Comparison of ENCODE assay signal across 18 cellular contexts in genomic region chr7:99000196-99000903, GRCh38.
DNase-seq lines count a peak whose midpoint lies in the region; ATAC-seq and TF ChIP-seq lines count a peak whose summit lies in the region.
"Had no signal": no experiment of that assay in that cellular context is flagged by ENCODE, and none has a peak within 500 bp of the region (broad histone marks: within the 10 kb centered on the region; RNA-seq: fewer than 3 reads in every experiment).

No MANE protein-coding gene starts in this region.

- H3K27ac ChIP-seq in RWPE1, result no peak overlapping the region
- H3K27ac ChIP-seq: body of pancreas, C4-2B, coronary artery, lower lobe of right lung had no signal

- DNase-seq in activated naive CD4-positive, alpha-beta T cell treated with anti-CD3 and anti-CD28 coated beads, Interleukin-2, amount 50 U/mL, for 72 hours (ENCODE audit: low spot score in 2 of 2), result peak in 1 of 2 donors; percentile 52
- no peak for DNase-seq in activated naive CD4-positive, alpha-beta T cell (lab: John Stamatoyannopoulos, UW)
- no peak for DNase-seq in activated CD8-positive, alpha-beta T cell treated with anti-CD3 and anti-CD28 coated beads, Interleukin-2, amount 10 ng/mL, durations not matched to agents 7 days and 5 days
- DNase-seq in stimulated activated effector memory CD8-positive, alpha-beta T cell treated with anti-CD3 and anti-CD28 coated beads, Interleukin-12 subunit alpha, Interleukin-12 subunit beta, amount 100 ng/mL, for 72 hours (ENCODE audit: low spot score in 2 of 2), result no peak
- DNase-seq in RWPE1 (ENCODE audit: low spot score), result no peak
- no peak for DNase-seq in NCI-H146 treated with DMSO at 0.1 percent for 48 hours (lab: John Stamatoyannopoulos, UW; ENCODE audit: unreplicated experiment)
- DNase-seq: activated CD4-positive, alpha-beta T cell treated with anti-CD3 and anti-CD28 coated beads for 4 hours; activated naive CD4-positive, alpha-beta T cell treated with anti-CD3 and anti-CD28 coated beads, Interleukin-2, amount 50 U/mL, for 16 hours; lower lobe of right lung; NCI-H146; NCI-H774; OCI-M1; SHP77 treated with DMSO at 0.1 percent for 48 hours had no signal

- H3K4me3 Mint-ChIP-seq in activated CD8-positive, alpha-beta T cell treated with anti-CD3 and anti-CD28 coated beads, Interleukin-2, amount 10 ng/mL, durations not matched to agents 7 days and 5 days, result peak overlapping the region; percentile 42
- H3K4me3 Mint-ChIP-seq in stimulated activated effector memory CD8-positive, alpha-beta T cell treated with anti-CD3 and anti-CD28 coated beads, Interleukin-12 subunit alpha, Interleukin-12 subunit beta, amount 100 ng/mL, for 72 hours, result no peak overlapping the region

- H3K27me3 Mint-ChIP-seq in activated CD8-positive, alpha-beta T cell treated with anti-CD3 and anti-CD28 coated beads, Interleukin-2, amount 10 ng/mL, durations not matched to agents 7 days and 5 days (ENCODE audit: low read depth), result no peaks in the 10 kb centered on the region

- no peak for TF ChIP-seq CTCF in RWPE1 (conservative IDR thresholded peaks at IDR 0.05; ENCODE audit: low read depth)

- H3K9me3 Mint-ChIP-seq in activated naive CD4-positive, alpha-beta T cell treated with anti-CD3 and anti-CD28 coated beads, Interleukin-2, amount 50 U/mL, for 72 hours, result no peaks in the 10 kb centered on the region
- H3K9me3 Mint-ChIP-seq in activated CD8-positive, alpha-beta T cell treated with anti-CD3 and anti-CD28 coated beads, Interleukin-2, amount 10 ng/mL, durations not matched to agents 7 days and 5 days (ENCODE audit: insufficient read depth), result no peaks in the 10 kb centered on the region
- no peaks in the 10 kb centered on the region for H3K9me3 Mint-ChIP-seq in stimulated activated effector memory CD8-positive, alpha-beta T cell treated with anti-CD3 and anti-CD28 coated beads, Interleukin-12 subunit alpha, Interleukin-12 subunit beta, amount 100 ng/mL, for 72 hours

- peaks cover 6 to 17% of the 10 kb centered on the region in 2 donors for H3K36me3 Mint-ChIP-seq in activated naive CD4-positive, alpha-beta T cell treated with anti-CD3 and anti-CD28 coated beads, Interleukin-2, amount 50 U/mL, for 72 hours
- peaks cover 51% of the 10 kb centered on the region for H3K36me3 Mint-ChIP-seq in activated CD8-positive, alpha-beta T cell treated with anti-CD3 and anti-CD28 coated beads, Interleukin-2, amount 10 ng/mL, durations not matched to agents 7 days and 5 days (ENCODE audit: low read depth)
- peaks cover 99% of the 10 kb centered on the region for H3K36me3 Mint-ChIP-seq in stimulated activated effector memory CD8-positive, alpha-beta T cell treated with anti-CD3 and anti-CD28 coated beads, Interleukin-12 subunit alpha, Interleukin-12 subunit beta, amount 100 ng/mL, for 72 hours

- POLR2A ChIA-PET in activated CD8-positive, alpha-beta T cell treated with anti-CD3 and anti-CD28 coated beads, Interleukin-2, amount 10 ng/mL, durations not matched to agents 7 days and 5 days (lab: Charles Lee), result no interaction called here
- POLR2A ChIA-PET in RWPE1 (lab: Yijun Ruan, JAX; ENCODE audit: low non-redundant PET), result no interaction called here

- CTCF ChIA-PET in activated CD8-positive, alpha-beta T cell treated with anti-CD3 and anti-CD28 coated beads, Interleukin-2, amount 10 ng/mL, durations not matched to agents 7 days and 5 days (lab: Charles Lee), result interaction anchor here (0.7 to 1.9 kb wide), 5 partner anchors 11 to 313 kb away, joined by 3 to 6 read pairs (median 4); no protein-coding TSS in a partner anchor
- CTCF ChIA-PET in RWPE1 (lab: Yijun Ruan, JAX), result interaction anchor here (0.6 to 1.1 kb wide), 2 partner anchors 39 to 50 kb away, joined by 4 read pairs; no protein-coding TSS in a partner anchor

- ATAC-seq in activated naive CD4-positive, alpha-beta T cell treated with anti-CD3 and anti-CD28 coated beads, Interleukin-2, amount 50 U/mL, for 72 hours, result peak in 1 of 2 donors; percentile 20
- no peak for ATAC-seq in activated CD8-positive, alpha-beta T cell treated with anti-CD3 and anti-CD28 coated beads, Interleukin-2, amount 10 ng/mL, durations not matched to agents 7 days and 5 days
- peak; percentile 27 for ATAC-seq in esophagus mucosa
- no peak for ATAC-seq in stimulated activated effector memory CD8-positive, alpha-beta T cell treated with anti-CD3 and anti-CD28 coated beads, Interleukin-12 subunit alpha, Interleukin-12 subunit beta, amount 100 ng/mL, for 72 hours
- no peak for ATAC-seq in GM18520 (IDR thresholded peaks at IDR 0.05; ENCODE audit: unreplicated experiment)
- ATAC-seq: body of pancreas, lower lobe of right lung had no signal

- H3K27ac Mint-ChIP-seq in activated naive CD4-positive, alpha-beta T cell treated with anti-CD3 and anti-CD28 coated beads, Interleukin-2, amount 50 U/mL, for 72 hours, result peak overlapping the region; percentile 5 to 31
- H3K27ac Mint-ChIP-seq in activated CD8-positive, alpha-beta T cell treated with anti-CD3 and anti-CD28 coated beads, Interleukin-2, amount 10 ng/mL, durations not matched to agents 7 days and 5 days, result peak overlapping the region; percentile 88
- peak overlapping the region; percentile 45 for H3K27ac Mint-ChIP-seq in stimulated activated effector memory CD8-positive, alpha-beta T cell treated with anti-CD3 and anti-CD28 coated beads, Interleukin-12 subunit alpha, Interleukin-12 subunit beta, amount 100 ng/mL, for 72 hours

- H3K4me1 Mint-ChIP-seq in activated CD8-positive, alpha-beta T cell treated with anti-CD3 and anti-CD28 coated beads, Interleukin-2, amount 10 ng/mL, durations not matched to agents 7 days and 5 days (ENCODE audit: low read depth), result peaks cover 51% of the 10 kb centered on the region
- H3K4me1 Mint-ChIP-seq in stimulated activated effector memory CD8-positive, alpha-beta T cell treated with anti-CD3 and anti-CD28 coated beads, Interleukin-12 subunit alpha, Interleukin-12 subunit beta, amount 100 ng/mL, for 72 hours, result peaks cover 10% of the 10 kb centered on the region

Comparison
In these comparisons a context has a peak if more than half of its experiments do, and no peak if none do; other contexts are left out.
1. H3K27ac Mint-ChIP-seq: peak in every context shown above with its lines; median percentile 88 in activated CD8-positive, alpha-beta T cell treated with anti-CD3 and anti-CD28 coated beads, Interleukin-2, amount 10 ng/mL, durations not matched to agents 7 days and 5 days; 45 in stimulated activated effector memory CD8-positive, alpha-beta T cell treated with anti-CD3 and anti-CD28 coated beads, Interleukin-12 subunit alpha, Interleukin-12 subunit beta, amount 100 ng/mL, for 72 hours; 18 in activated naive CD4-positive, alpha-beta T cell treated with anti-CD3 and anti-CD28 coated beads, Interleukin-2, amount 50 U/mL, for 72 hours.